8 cellular contexts compared by ENCODE assay signal in genomic region chr2:201127128-201127521, GRCh38. TPM values are rescaled to one million over a fixed set of nuclear protein-coding genes. Genes with fewer than 3 reads are reported as not detected.
DNase-seq lines count a peak whose midpoint lies in the region; ATAC-seq and TF ChIP-seq lines count a peak whose summit lies in the region.

No MANE protein-coding gene starts in this region.

- H3K36me3 ChIP-seq in heart right ventricle (peaks cover 0 to 33% (median 3%) of the 10 kb centered on the region in 9 donors), upper lobe of right lung (peaks cover 23% of the 10 kb centered on the region), WERI-Rb-1 (no peaks in the 10 kb centered on the region)

- CTCF ChIA-PET in MCF 10A (lab: Yijun Ruan, JAX) = interaction anchor here (1.1 to 2.4 kb wide), 7 partner anchors 8 to 59 kb away, joined by 3 to 12 read pairs (median 5); partner anchors contain the start of gene CFLAR

- 37 to 43% methylated on average over 2 of the region's 2 CpGs for WGBS in heart right ventricle, 2 donors

- H3K4me1 ChIP-seq in heart right ventricle = peaks cover 35 to 100% (median 100%) of the 10 kb centered on the region in 9 donors
- peaks cover 100% of the 10 kb centered on the region for H3K4me1 ChIP-seq in upper lobe of right lung

- peak overlapping the region in 9 of 10 donors; percentile 18 to 96 (median 34) for H3K4me3 ChIP-seq in heart right ventricle
- peak overlapping the region; percentile 83 for H3K4me3 ChIP-seq in upper lobe of right lung
- no peak overlapping the region for H3K4me3 ChIP-seq in WERI-Rb-1 (ENCODE audit: low read depth, low read length)

- H3K36me3 Mint-ChIP-seq in MCF 10A (ENCODE audit: insufficient read depth, unreplicated experiment) (peaks cover 37% of the 10 kb centered on the region), mesothelial cell of epicardium (no peaks in the 10 kb centered on the region)

- no peaks in the 10 kb centered on the region for H3K27me3 Mint-ChIP-seq in MCF 10A (ENCODE audit: insufficient read depth, unreplicated experiment)
- H3K27me3 Mint-ChIP-seq in mesothelial cell of epicardium (ENCODE audit: low read depth) = no peaks in the 10 kb centered on the region

- H3K27ac Mint-ChIP-seq in MCF 10A (ENCODE audit: low read depth, unreplicated experiment) = peak overlapping the region; percentile 98
- peak overlapping the region; percentile 94 for H3K27ac Mint-ChIP-seq in mesothelial cell of epicardium

- DNase-seq in heart right ventricle = no peak
- DNase-seq in left cardiac atrium = no peak
- DNase-seq in MCF 10A (ENCODE audit: unreplicated experiment) = no peak
- no peak for DNase-seq in mesothelial cell of epicardium (ENCODE audit: low spot score in 2 of 2, unreplicated experiment in 2 of 2)
- no peak for DNase-seq in upper lobe of right lung
- DNase-seq in SW 1271 (lab: John Stamatoyannopoulos, UW) = no peak
- DNase-seq in EL = no peak
- no peak for DNase-seq in WERI-Rb-1

- H3K27me3 ChIP-seq in heart right ventricle (no peaks in the 10 kb centered on the region), upper lobe of right lung (no peaks in the 10 kb centered on the region), WERI-Rb-1 (ENCODE audit: insufficient read depth, low read depth, severe bottlenecking) (no peaks in the 10 kb centered on the region)

- peak in 1 of 8 donors; percentile 5 for ATAC-seq in heart right ventricle
- no peak for ATAC-seq in left cardiac atrium
- no peak for ATAC-seq in upper lobe of right lung

- H3K4me1 Mint-ChIP-seq in MCF 10A (ENCODE audit: insufficient read depth, unreplicated experiment) = peaks cover 69% of the 10 kb centered on the region
- H3K4me1 Mint-ChIP-seq in mesothelial cell of epicardium = peaks cover 49% of the 10 kb centered on the region

- POLR2A ChIA-PET in MCF 10A (lab: Yijun Ruan, JAX) = interaction anchor here (0.7 to 1.9 kb wide), 13 partner anchors 8 to 1834 kb away, joined by 3 to 12 read pairs (median 4); partner anchors contain the start of genes CLK1, NDUFB3, NIF3L1 and PPIL3

- BruUV-seq in MCF 10A (replicated peaks; lab: Mats Ljungman, UMichigan) = TSS peak; percentile 84

- TF ChIP-seq CTCF in heart right ventricle (IDR thresholded peaks at IDR 0.05) (no peak), MCF 10A (IDR thresholded peaks at IDR 0.05; ENCODE audit: unreplicated experiment) (no peak), mesothelial cell of epicardium (IDR thresholded peaks at IDR 0.05; ENCODE audit: unreplicated experiment) (no peak), upper lobe of right lung (IDR thresholded peaks at IDR 0.05) (no peak), WERI-Rb-1 (IDR thresholded peaks at IDR 0.05; ENCODE audit: low read depth, low read length) (no peak)

- intact Hi-C loops in heart right ventricle (cut with DNase I) = no loop called here
- intact Hi-C loops in left cardiac atrium (cut with DNase I) = no loop called here
- intact Hi-C loops in MCF 10A (cut with micrococcal nuclease) = loop anchor here (2.0 kb wide), 1 partner anchor 22 kb away; no protein-coding TSS in a partner anchor
- intact Hi-C loops in upper lobe of right lung (cut with DNase I) = no loop called here

- peak overlapping the region; percentile 18 for H3K4me3 Mint-ChIP-seq in MCF 10A (ENCODE audit: unreplicated experiment)
- H3K4me3 Mint-ChIP-seq in mesothelial cell of epicardium = no peak overlapping the region

- H3K27ac ChIP-seq in heart right ventricle (peak overlapping the region; percentile 98 to 100 (median 100)), upper lobe of right lung (peak overlapping the region; percentile 100), WERI-Rb-1 (no peak overlapping the region)

- no peaks in the 10 kb centered on the region for H3K9me3 ChIP-seq in heart right ventricle
- no peaks in the 10 kb centered on the region for H3K9me3 ChIP-seq in upper lobe of right lung
- no peaks in the 10 kb centered on the region for H3K9me3 ChIP-seq in WERI-Rb-1 (ENCODE audit: severe bottlenecking)

- no peaks in the 10 kb centered on the region for H3K9me3 Mint-ChIP-seq in MCF 10A (ENCODE audit: unreplicated experiment)
- no peaks in the 10 kb centered on the region for H3K9me3 Mint-ChIP-seq in mesothelial cell of epicardium

RNA-seq across cellular contexts. Expression of gene CFLAR, which starts 11.2 kb away (rescaled TPM):
- 100 to 1,000 TPM; 171 to 257 (median 212) TPM for total RNA-seq in heart right ventricle
- polyA plus RNA-seq in heart right ventricle = 100 to 1,000 TPM in 1 of 2 donors, 10 to 100 TPM in 1; 91.5 to 164 TPM
- total RNA-seq in left cardiac atrium = 100 to 1,000 TPM; 195 to 255 TPM
- 69.2 and 70.1 TPM in 2 replicates for total RNA-seq in MCF 10A (2022)
- total RNA-seq in mesothelial cell of epicardium = 37.0 to 43.9 TPM (median 40.8 TPM) in 3 replicates
- total RNA-seq in upper lobe of right lung = 316 TPM

RNA-seq across cellular contexts. Expression of gene NDUFB3, which starts 55.3 kb away (rescaled TPM):
- total RNA-seq in heart right ventricle = 100 to 1,000 TPM; 313 to 513 (median 457) TPM
- polyA plus RNA-seq in heart right ventricle = 100 to 1,000 TPM; 200 to 216 TPM
- total RNA-seq in left cardiac atrium = 100 to 1,000 TPM; 325 to 342 TPM
- 78.0 and 94.9 TPM in 2 replicates for total RNA-seq in MCF 10A (2022)
- total RNA-seq in mesothelial cell of epicardium = 50.7 to 55.4 TPM (median 53.3 TPM) in 3 replicates
- total RNA-seq in upper lobe of right lung = 68.2 TPM

RNA-seq across cellular contexts. Expression of gene HYCC2, which starts 55.7 kb away (rescaled TPM):
- total RNA-seq in heart right ventricle (10 to 100 TPM in 9 of 10 donors, 1 to 10 TPM in 1; 9.4 to 15.3 (median 12.9) TPM), left cardiac atrium (10 to 100 TPM; 15.2 to 17.9 TPM), MCF 10A (2022) (13.7 and 13.9 TPM in 2 replicates), mesothelial cell of epicardium (18.9 to 20.3 TPM (median 19.1 TPM) in 3 replicates), upper lobe of right lung (32.9 TPM)
- polyA plus RNA-seq in heart right ventricle = 1 to 10 TPM; 1.4 to 8.3 TPM

RNA-seq across cellular contexts. Expression of gene CASP10, which starts 55.8 kb away (rescaled TPM):
- total RNA-seq in heart right ventricle (10 to 100 TPM in 1 of 10 donors, 1 to 10 TPM in 9; 4.6 to 13.2 (median 5.6) TPM), left cardiac atrium (1 to 10 TPM; 7.1 to 9.9 TPM), MCF 10A (2022) (0.19 and 0.27 TPM in 2 replicates), mesothelial cell of epicardium (2.2 to 3.1 TPM (median 2.8 TPM) in 3 replicates), upper lobe of right lung (31.6 TPM)
- 1 to 10 TPM; 2.0 to 5.9 TPM for polyA plus RNA-seq in heart right ventricle
